In the genomic region with DNA sequence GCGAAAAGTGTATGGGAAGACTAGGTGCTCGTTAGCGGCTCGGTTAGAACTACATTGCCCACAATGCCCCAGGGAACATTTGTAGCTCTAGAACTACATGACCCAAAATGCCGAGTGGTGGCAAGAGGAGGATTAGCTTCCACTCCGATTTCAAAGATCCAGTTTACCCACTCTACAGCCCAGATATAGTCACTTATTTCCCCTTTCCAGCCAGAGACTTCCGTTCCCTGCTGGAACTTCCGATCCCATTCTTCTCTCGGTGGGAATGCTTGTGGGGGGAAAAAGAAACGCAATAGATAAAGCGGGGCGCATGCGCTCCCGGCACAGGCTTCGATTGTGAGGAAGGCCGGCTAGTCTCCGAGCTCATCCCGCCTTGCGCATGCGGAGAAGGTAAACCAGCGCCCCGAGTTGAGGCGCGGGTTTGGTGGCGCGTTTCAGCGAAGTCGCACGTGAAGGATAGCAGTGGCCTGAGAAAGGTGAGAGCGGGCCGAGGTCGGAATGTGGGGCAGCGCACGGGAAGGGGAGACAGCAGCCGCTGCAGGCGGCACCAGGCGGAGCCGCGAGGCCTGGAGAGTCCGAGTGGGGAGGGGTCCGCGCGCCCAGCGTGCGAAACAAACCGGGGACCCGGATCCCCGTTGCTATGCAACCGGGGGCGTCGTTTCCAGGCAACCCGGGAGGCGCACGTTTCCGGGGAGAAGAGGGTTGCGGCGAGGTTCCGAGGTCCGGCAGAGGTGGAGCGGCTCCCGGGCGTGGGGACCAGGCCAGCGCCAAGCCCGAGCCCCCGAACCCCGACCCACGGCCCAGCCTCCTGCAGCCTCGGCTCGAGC, we compare ENCODE assay signal across 8 cellular contexts. TPM values are rescaled to one million over a fixed set of nuclear protein-coding genes. Genes with fewer than 3 reads are reported as not detected.
DNase-seq lines count a peak whose midpoint lies in the region; ATAC-seq and TF ChIP-seq lines count a peak whose summit lies in the region.

A gene with protein sequence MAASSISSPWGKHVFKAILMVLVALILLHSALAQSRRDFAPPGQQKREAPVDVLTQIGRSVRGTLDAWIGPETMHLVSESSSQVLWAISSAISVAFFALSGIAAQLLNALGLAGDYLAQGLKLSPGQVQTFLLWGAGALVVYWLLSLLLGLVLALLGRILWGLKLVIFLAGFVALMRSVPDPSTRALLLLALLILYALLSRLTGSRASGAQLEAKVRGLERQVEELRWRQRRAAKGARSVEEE (plus strand): TSS at position 366 of the 827 bp plus-strand sequence. CDS start 5,536 bp downstream, outside the sequence.

- DNase-seq in C1 segment of cervical spinal cord (lab: John Stamatoyannopoulos, UW) (peak; percentile 45 to 96 (median 88)), NCI-H82 (lab: John Stamatoyannopoulos, UW) (peak; percentile 93), dorsolateral prefrontal cortex (peak; percentile 85 to 91 (median 90))
- peak; percentile 89 to 91 for DNase-seq in activated CD4-positive, alpha-beta T cell treated with anti-CD3 and anti-CD28 coated beads, Interleukin-2, amount 50 U/mL, for 48 hours
- DNase-seq in stimulated activated CD4-positive, alpha-beta T cell treated with anti-CD3 and anti-CD28 coated beads, Interleukin-4, amount 100 ng/mL, for 1 hour, result peak; percentile 86

- ATAC-seq in GM19395 (IDR thresholded peaks at IDR 0.05; ENCODE audit: unreplicated experiment) (peak; percentile 54), HG03575 (IDR thresholded peaks at IDR 0.05; ENCODE audit: extremely low read depth, insufficient number of reproducible peaks, low FRiP score, unreplicated experiment) (peak; percentile 25)

- no peaks in the 10 kb centered on the region for H3K9me3 ChIP-seq in liver (ENCODE audit: control insufficient read depth in 4 of 4, low read length in 3 of 4)

- no peaks in the 10 kb centered on the region for H3K27me3 ChIP-seq in dorsolateral prefrontal cortex
- H3K27me3 ChIP-seq in liver (ENCODE audit: control insufficient read depth in 4 of 4, insufficient read depth in 4 of 4, low read length in 3 of 4), result no peaks in the 10 kb centered on the region

- H3K36me3 ChIP-seq in liver (ENCODE audit: control insufficient read depth in 4 of 4, insufficient read depth in 3 of 4, low read depth in 1 of 4, low read length in 3 of 4), result no peaks in the 10 kb centered on the region

- peak within 1 kb of the TSS; percentile 57 to 100 (median 92) for H3K4me3 ChIP-seq in dorsolateral prefrontal cortex
- H3K4me3 ChIP-seq in liver (ENCODE audit: low read depth in 1 of 3, low read length in 3 of 3), result peak within 1 kb of the TSS; percentile 64 to 92 (median 77)

- peaks cover 6 to 23% (median 14%) of the 10 kb centered on the region in 4 donors for H3K4me1 ChIP-seq in liver (ENCODE audit: control insufficient read depth in 4 of 4, insufficient read depth in 4 of 4, low read length in 3 of 4)

- peak within 1 kb of the TSS; percentile 95 to 97 for H3K9ac ChIP-seq in liver (ENCODE audit: low read depth in 1 of 2, low read length in 2 of 2)

- TF ChIP-seq RAD21 in liver (IDR thresholded peaks at IDR 0.05), result peak in 1 of 2 donors; percentile 18

- intact Hi-C loops in dorsolateral prefrontal cortex (cut with DNase I), result loop anchor here (1.0 to 10.0 kb wide), 4 partner anchors 8 to 421 kb away; a partner anchor contains a TSS

- under 1% methylated on average over 69 of the region's 69 CpGs for WGBS in liver

- H3K27ac ChIP-seq in dorsolateral prefrontal cortex, result peak within 1 kb of the TSS; percentile 80 to 100 (median 98)
- peak within 1 kb of the TSS; percentile 96 to 98 for H3K27ac ChIP-seq in liver (ENCODE audit: low read depth in 1 of 2, low read length in 2 of 2)

- TF ChIP-seq CTCF in dorsolateral prefrontal cortex (IDR thresholded peaks at IDR 0.05 in 54 of 56, conservative IDR thresholded peaks at IDR 0.05 in 2 of 56; ENCODE audit: low read depth in 1 of 56, partially characterized antibody in 56 of 56) (peak in 34 of 56 donors; percentile 10 to 56 (median 24)), liver (IDR thresholded peaks at IDR 0.05; ENCODE audit: low read depth, low read length, missing input control) (no peak)

TF ChIP-seq in liver, 16 proteins besides CTCF, POLR2A, EP300 and RAD21:
- TF ChIP-seq HNF4A (conservative IDR thresholded peaks at IDR 0.05), result no peak
- TF ChIP-seq, protein P1, sequence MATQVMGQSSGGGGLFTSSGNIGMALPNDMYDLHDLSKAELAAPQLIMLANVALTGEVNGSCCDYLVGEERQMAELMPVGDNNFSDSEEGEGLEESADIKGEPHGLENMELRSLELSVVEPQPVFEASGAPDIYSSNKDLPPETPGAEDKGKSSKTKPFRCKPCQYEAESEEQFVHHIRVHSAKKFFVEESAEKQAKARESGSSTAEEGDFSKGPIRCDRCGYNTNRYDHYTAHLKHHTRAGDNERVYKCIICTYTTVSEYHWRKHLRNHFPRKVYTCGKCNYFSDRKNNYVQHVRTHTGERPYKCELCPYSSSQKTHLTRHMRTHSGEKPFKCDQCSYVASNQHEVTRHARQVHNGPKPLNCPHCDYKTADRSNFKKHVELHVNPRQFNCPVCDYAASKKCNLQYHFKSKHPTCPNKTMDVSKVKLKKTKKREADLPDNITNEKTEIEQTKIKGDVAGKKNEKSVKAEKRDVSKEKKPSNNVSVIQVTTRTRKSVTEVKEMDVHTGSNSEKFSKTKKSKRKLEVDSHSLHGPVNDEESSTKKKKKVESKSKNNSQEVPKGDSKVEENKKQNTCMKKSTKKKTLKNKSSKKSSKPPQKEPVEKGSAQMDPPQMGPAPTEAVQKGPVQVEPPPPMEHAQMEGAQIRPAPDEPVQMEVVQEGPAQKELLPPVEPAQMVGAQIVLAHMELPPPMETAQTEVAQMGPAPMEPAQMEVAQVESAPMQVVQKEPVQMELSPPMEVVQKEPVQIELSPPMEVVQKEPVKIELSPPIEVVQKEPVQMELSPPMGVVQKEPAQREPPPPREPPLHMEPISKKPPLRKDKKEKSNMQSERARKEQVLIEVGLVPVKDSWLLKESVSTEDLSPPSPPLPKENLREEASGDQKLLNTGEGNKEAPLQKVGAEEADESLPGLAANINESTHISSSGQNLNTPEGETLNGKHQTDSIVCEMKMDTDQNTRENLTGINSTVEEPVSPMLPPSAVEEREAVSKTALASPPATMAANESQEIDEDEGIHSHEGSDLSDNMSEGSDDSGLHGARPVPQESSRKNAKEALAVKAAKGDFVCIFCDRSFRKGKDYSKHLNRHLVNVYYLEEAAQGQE (IDR thresholded peaks at IDR 0.05), result peak; percentile 42
- peak; percentile 54 for TF ChIP-seq SP1 (IDR thresholded peaks at IDR 0.05)
- TF ChIP-seq YY1 (IDR thresholded peaks at IDR 0.05), result peak; percentile 85
- no peak for TF ChIP-seq JUND (IDR thresholded peaks at IDR 0.05)
- TF ChIP-seq GABPA (IDR thresholded peaks at IDR 0.05 in 1 of 2, conservative IDR thresholded peaks at IDR 0.05 in 1 of 2), result peak; percentile 56 to 86
- peak; percentile 69 for TF ChIP-seq TAF1 (conservative IDR thresholded peaks at IDR 0.05)
- peak; percentile 14 to 21 for TF ChIP-seq RXRA (IDR thresholded peaks at IDR 0.05)
- TF ChIP-seq, protein P2, sequence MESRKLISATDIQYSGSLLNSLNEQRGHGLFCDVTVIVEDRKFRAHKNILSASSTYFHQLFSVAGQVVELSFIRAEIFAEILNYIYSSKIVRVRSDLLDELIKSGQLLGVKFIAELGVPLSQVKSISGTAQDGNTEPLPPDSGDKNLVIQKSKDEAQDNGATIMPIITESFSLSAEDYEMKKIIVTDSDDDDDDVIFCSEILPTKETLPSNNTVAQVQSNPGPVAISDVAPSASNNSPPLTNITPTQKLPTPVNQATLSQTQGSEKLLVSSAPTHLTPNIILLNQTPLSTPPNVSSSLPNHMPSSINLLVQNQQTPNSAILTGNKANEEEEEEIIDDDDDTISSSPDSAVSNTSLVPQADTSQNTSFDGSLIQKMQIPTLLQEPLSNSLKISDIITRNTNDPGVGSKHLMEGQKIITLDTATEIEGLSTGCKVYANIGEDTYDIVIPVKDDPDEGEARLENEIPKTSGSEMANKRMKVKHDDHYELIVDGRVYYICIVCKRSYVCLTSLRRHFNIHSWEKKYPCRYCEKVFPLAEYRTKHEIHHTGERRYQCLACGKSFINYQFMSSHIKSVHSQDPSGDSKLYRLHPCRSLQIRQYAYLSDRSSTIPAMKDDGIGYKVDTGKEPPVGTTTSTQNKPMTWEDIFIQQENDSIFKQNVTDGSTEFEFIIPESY (IDR thresholded peaks at IDR 0.05), result no peak
- TF ChIP-seq, protein P3, sequence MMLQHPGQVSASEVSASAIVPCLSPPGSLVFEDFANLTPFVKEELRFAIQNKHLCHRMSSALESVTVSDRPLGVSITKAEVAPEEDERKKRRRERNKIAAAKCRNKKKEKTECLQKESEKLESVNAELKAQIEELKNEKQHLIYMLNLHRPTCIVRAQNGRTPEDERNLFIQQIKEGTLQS (IDR thresholded peaks at IDR 0.05), result no peak
- TF ChIP-seq HNF4G (IDR thresholded peaks at IDR 0.05), result no peak
- no peak for TF ChIP-seq EGR1 (IDR thresholded peaks at IDR 0.05; ENCODE audit: low read depth in 2 of 2)
- TF ChIP-seq FOXA1 (IDR thresholded peaks at IDR 0.05), result no peak
- TF ChIP-seq, protein P4, sequence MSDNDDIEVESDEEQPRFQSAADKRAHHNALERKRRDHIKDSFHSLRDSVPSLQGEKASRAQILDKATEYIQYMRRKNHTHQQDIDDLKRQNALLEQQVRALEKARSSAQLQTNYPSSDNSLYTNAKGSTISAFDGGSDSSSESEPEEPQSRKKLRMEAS (IDR thresholded peaks at IDR 0.05), result peak; percentile 92
- TF ChIP-seq NR2F2 (IDR thresholded peaks at IDR 0.05), result no peak
- no peak for TF ChIP-seq FOXA2 (IDR thresholded peaks at IDR 0.05)

RNA-seq across cellular contexts. Expression of the gene that starts here (rescaled TPM):
- 10 to 100 TPM; 30.8 to 53.0 (median 40.0) TPM for total RNA-seq in dorsolateral prefrontal cortex
- total RNA-seq in liver, result 10 to 100 TPM; 20.6 to 21.2 TPM
- polyA plus RNA-seq in liver, result 10 to 100 TPM; 40.0 to 40.3 TPM

Comparison
In these comparisons a context has a peak if more than half of its experiments do, and no peak if none do; other contexts are left out.
1. Peak in every context shown above with its lines: DNase-seq, ATAC-seq, H3K4me3 ChIP-seq and H3K27ac ChIP-seq.